12 cellular contexts compared by ENCODE assay signal in the genomic region with DNA sequence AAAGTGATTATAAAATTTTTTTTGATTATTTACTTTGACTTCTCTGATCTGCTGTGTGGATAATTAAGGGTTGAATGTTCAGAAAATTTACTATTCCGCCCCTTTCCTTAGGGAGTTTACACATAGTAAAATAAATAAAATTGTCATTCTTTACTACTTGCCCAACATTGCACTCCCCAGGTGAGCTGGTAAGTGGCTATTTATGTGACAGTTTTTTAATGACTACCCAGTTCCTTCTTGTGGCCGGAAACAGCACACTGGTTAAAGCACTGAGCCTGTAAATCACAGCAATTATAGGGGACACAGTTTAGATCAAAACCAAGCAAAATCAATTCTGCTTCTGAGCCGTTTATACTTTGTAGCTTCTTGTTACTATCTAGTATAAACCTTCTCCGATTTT.
DNase-seq lines count a peak whose midpoint lies in the region; ATAC-seq and TF ChIP-seq lines count a peak whose summit lies in the region.
"Had no signal": no experiment of that assay in that cellular context is flagged by ENCODE, and none has a peak within 500 bp of the region (broad histone marks: within the 10 kb centered on the region; RNA-seq: fewer than 3 reads in every experiment).

No MANE protein-coding gene starts in this region.

- ATAC-seq in GM19035 (IDR thresholded peaks at IDR 0.05; ENCODE audit: unreplicated experiment) (peak; percentile 91), HG02623 (IDR thresholded peaks at IDR 0.05; ENCODE audit: unreplicated experiment) (peak; percentile 86), HG03280 (IDR thresholded peaks at IDR 0.05; ENCODE audit: unreplicated experiment) (no peak)
- no peak for ATAC-seq in activated T-cell treated with anti-CD3 and anti-CD28 coated beads, Interleukin-2, amount 50 U/mL, for 4 hours
- ATAC-seq in stimulated activated naive CD8-positive, alpha-beta T cell treated with anti-CD3 and anti-CD28 coated beads, Interleukin-15, amount 100 ng/mL, for 72 hours, result no peak
- ATAC-seq: HepG2, natural killer cell had no signal

- 19 to 28% methylated on average over 4 of the region's 4 CpGs for WGBS in transverse colon (ENCODE audit: low coverage in 1 of 2), 2 donors

- H3K9me3 ChIP-seq in transverse colon, result no peaks in the 10 kb centered on the region

- intact Hi-C loops in transverse colon (cut with DNase I; ENCODE audit: low total_unique reads), result no loop called here

- no peaks in the 10 kb centered on the region for H3K9me3 Mint-ChIP-seq in activated T-cell treated with anti-CD3 and anti-CD28 coated beads, Interleukin-2, amount 50 U/mL, for 4 hours
- H3K9me3 Mint-ChIP-seq in stimulated activated naive CD8-positive, alpha-beta T cell treated with anti-CD3 and anti-CD28 coated beads, Interleukin-15, amount 100 ng/mL, for 72 hours, result no peaks in the 10 kb centered on the region
- H3K9me3 Mint-ChIP-seq: activated CD4-positive, alpha-beta memory T cell treated with anti-CD3 and anti-CD28 coated beads, Interleukin-2, amount 10 ng/mL, durations not matched to agents 7 days and 5 days; natural killer cell had no signal

- peaks cover 13% of the 10 kb centered on the region for H3K27me3 Mint-ChIP-seq in activated T-cell treated with anti-CD3 and anti-CD28 coated beads, Interleukin-2, amount 50 U/mL, for 4 hours (ENCODE audit: low read depth)
- H3K27me3 Mint-ChIP-seq in stimulated activated naive CD8-positive, alpha-beta T cell treated with anti-CD3 and anti-CD28 coated beads, Interleukin-15, amount 100 ng/mL, for 72 hours, result peaks cover 33% of the 10 kb centered on the region

- TF ChIP-seq CTCF in transverse colon (IDR thresholded peaks at IDR 0.05), result no peak

- H3K27me3 ChIP-seq in transverse colon, result no peaks in the 10 kb centered on the region

- no peaks in the 10 kb centered on the region for H3K36me3 ChIP-seq in transverse colon

- peaks cover 3% of the 10 kb centered on the region for H3K4me1 Mint-ChIP-seq in activated T-cell treated with anti-CD3 and anti-CD28 coated beads, Interleukin-2, amount 50 U/mL, for 4 hours (ENCODE audit: low read depth)
- H3K4me1 Mint-ChIP-seq in stimulated activated naive CD8-positive, alpha-beta T cell treated with anti-CD3 and anti-CD28 coated beads, Interleukin-15, amount 100 ng/mL, for 72 hours, result peaks cover 10% of the 10 kb centered on the region
- H3K4me1 Mint-ChIP-seq: activated CD4-positive, alpha-beta memory T cell treated with anti-CD3 and anti-CD28 coated beads, Interleukin-2, amount 10 ng/mL, durations not matched to agents 7 days and 5 days; natural killer cell had no signal

- no peak for TF ChIP-seq EP300 in transverse colon (IDR thresholded peaks at IDR 0.05; ENCODE audit: low read depth)

- H3K4me3 Mint-ChIP-seq in activated T-cell treated with anti-CD3 and anti-CD28 coated beads, Interleukin-2, amount 50 U/mL, for 4 hours, result no peak overlapping the region
- H3K4me3 Mint-ChIP-seq in stimulated activated naive CD8-positive, alpha-beta T cell treated with anti-CD3 and anti-CD28 coated beads, Interleukin-15, amount 100 ng/mL, for 72 hours, result no peak overlapping the region
- H3K4me3 Mint-ChIP-seq: activated CD4-positive, alpha-beta memory T cell treated with anti-CD3 and anti-CD28 coated beads, Interleukin-2, amount 10 ng/mL, durations not matched to agents 7 days and 5 days; natural killer cell had no signal

- no peak overlapping the region for H3K4me3 ChIP-seq in transverse colon

- DNase-seq in NCI-H1417 treated with DMSO at 0.1 percent for 48 hours (lab: John Stamatoyannopoulos, UW) (peak; percentile 89), transverse colon (no peak)
- DNase-seq in activated T-cell treated with anti-CD3 and anti-CD28 coated beads, Interleukin-2, amount 50 U/mL, for 4 hours, result no peak
- no peak for DNase-seq in stimulated activated naive CD8-positive, alpha-beta T cell treated with anti-CD3 and anti-CD28 coated beads, Interleukin-15, amount 100 ng/mL, for 72 hours
- DNase-seq: activated CD4-positive, alpha-beta memory T cell treated with anti-CD3 and anti-CD28 coated beads, Interleukin-2, amount 10 ng/mL, durations not matched to agents 7 days and 5 days; DMS79; natural killer cell; NCI-H226 had no signal

- H3K4me1 ChIP-seq in transverse colon, result peaks cover 0 to 56% (median 27%) of the 10 kb centered on the region in 4 donors

- in situ Hi-C loops in transverse colon (cut with MboI; ENCODE audit: low pct_ligation_motif_present in 1 of 4, low pct_unique_long_range_greater_than_20kb in 1 of 4, low sequenced_read_pairs in 3 of 4), result no loop called here

- H3K27ac ChIP-seq in transverse colon, result peak overlapping the region; percentile 47 to 89 (median 84)

- no peak overlapping the region for H3K27ac Mint-ChIP-seq in stimulated activated naive CD8-positive, alpha-beta T cell treated with anti-CD3 and anti-CD28 coated beads, Interleukin-15, amount 100 ng/mL, for 72 hours
- H3K27ac Mint-ChIP-seq: activated CD4-positive, alpha-beta memory T cell treated with anti-CD3 and anti-CD28 coated beads, Interleukin-2, amount 10 ng/mL, durations not matched to agents 7 days and 5 days; natural killer cell had no signal

- no peaks in the 10 kb centered on the region for H3K36me3 Mint-ChIP-seq in activated T-cell treated with anti-CD3 and anti-CD28 coated beads, Interleukin-2, amount 50 U/mL, for 4 hours (ENCODE audit: insufficient read depth)
- H3K36me3 Mint-ChIP-seq: natural killer cell had no signal

- TF ChIP-seq POLR2A in transverse colon (IDR thresholded peaks at IDR 0.05), result no peak

Comparison
In these comparisons a context has a peak if more than half of its experiments do, and no peak if none do; other contexts are left out.
1. ATAC-seq: peak in GM19035 (single experiment) and HG02623 (single experiment); none in HG03280 (single experiment), activated T-cell treated with anti-CD3 and anti-CD28 coated beads, Interleukin-2, amount 50 U/mL, for 4 hours (0 of 2) and stimulated activated naive CD8-positive, alpha-beta T cell treated with anti-CD3 and anti-CD28 coated beads, Interleukin-15, amount 100 ng/mL, for 72 hours (single experiment).